ENCODE assay signal across 7 cellular contexts in genomic region chr11:65432686-65433582, GRCh38. TPM values are rescaled to one million over a fixed set of nuclear protein-coding genes. Genes with fewer than 3 reads are reported as not detected.
DNase-seq lines count a peak whose midpoint lies in the region; ATAC-seq, FAIRE-seq and TF ChIP-seq lines count a peak whose summit lies in the region.

No MANE protein-coding gene starts in this region.

- ATAC-seq in lower lobe of right lung (no peak), HG03135 (IDR thresholded peaks at IDR 0.05; ENCODE audit: unreplicated experiment) (no peak)

- peaks cover 80% of the 10 kb centered on the region for H3K4me1 Mint-ChIP-seq in activated T-helper 2 cell treated with anti-CD3 and anti-CD28 coated beads, Interferon-gamma antibody, Interleukin-2, Interleukin-4, amounts not matched to agents 10 μg/mL and 5 μg/mL and 100 μg/mL, durations not matched to agents 14 hours and 24 hours and 36 hours (ENCODE audit: low read depth)

- peaks cover 72% of the 10 kb centered on the region for H3K36me3 Mint-ChIP-seq in activated T-helper 2 cell treated with anti-CD3 and anti-CD28 coated beads, Interferon-gamma antibody, Interleukin-2, Interleukin-4, amounts not matched to agents 10 μg/mL and 5 μg/mL and 100 μg/mL, durations not matched to agents 14 hours and 24 hours and 36 hours (ENCODE audit: low read depth)

- no peaks in the 10 kb centered on the region for H3K27me3 Mint-ChIP-seq in activated T-helper 2 cell treated with anti-CD3 and anti-CD28 coated beads, Interferon-gamma antibody, Interleukin-2, Interleukin-4, amounts not matched to agents 10 μg/mL and 5 μg/mL and 100 μg/mL, durations not matched to agents 14 hours and 24 hours and 36 hours (ENCODE audit: low read depth)

- H3K27ac ChIP-seq in lower lobe of right lung, result no peak overlapping the region

- H3K9me3 ChIP-seq in lower lobe of right lung, result no peaks in the 10 kb centered on the region

- H3K27ac Mint-ChIP-seq in activated T-helper 2 cell treated with anti-CD3 and anti-CD28 coated beads, Interferon-gamma antibody, Interleukin-2, Interleukin-4, amounts not matched to agents 10 μg/mL and 5 μg/mL and 100 μg/mL, durations not matched to agents 14 hours and 24 hours and 36 hours, result peak overlapping the region; percentile 57

- TF ChIP-seq CTCF in LNCaP clone FGC (IDR thresholded peaks at IDR 0.05; ENCODE audit: control insufficient read depth, extremely low read depth, insufficient read depth) (peak; percentile 42), lower lobe of right lung (IDR thresholded peaks at IDR 0.05) (peak; percentile 31)

- peaks cover 98% of the 10 kb centered on the region for H3K4me1 ChIP-seq in lower lobe of right lung

- H3K4me3 Mint-ChIP-seq in activated T-helper 2 cell treated with anti-CD3 and anti-CD28 coated beads, Interferon-gamma antibody, Interleukin-2, Interleukin-4, amounts not matched to agents 10 μg/mL and 5 μg/mL and 100 μg/mL, durations not matched to agents 14 hours and 24 hours and 36 hours (ENCODE audit: low read depth), result no peak overlapping the region

- no peaks in the 10 kb centered on the region for H3K9me3 Mint-ChIP-seq in activated T-helper 2 cell treated with anti-CD3 and anti-CD28 coated beads, Interferon-gamma antibody, Interleukin-2, Interleukin-4, amounts not matched to agents 10 μg/mL and 5 μg/mL and 100 μg/mL, durations not matched to agents 14 hours and 24 hours and 36 hours

- no peak overlapping the region for H3K4me3 ChIP-seq in LNCaP clone FGC (ENCODE audit: low read depth, low read length)
- H3K4me3 ChIP-seq in lower lobe of right lung, result peak overlapping the region; percentile 91

- intact Hi-C loops in activated T-helper 2 cell treated with anti-CD3 and anti-CD28 coated beads, Interferon-gamma antibody, Interleukin-2, Interleukin-4, amounts not matched to agents 10 μg/mL and 5 μg/mL and 100 μg/mL, durations not matched to agents 14 hours and 24 hours and 36 hours (cut with micrococcal nuclease), result loop anchor here (1.0 to 2.0 kb wide), 2 partner anchors 17 to 66 kb away; no protein-coding TSS in a partner anchor
- intact Hi-C loops in lower lobe of right lung (cut with DNase I), result no loop called here

- peaks cover 68% of the 10 kb centered on the region for H3K36me3 ChIP-seq in lower lobe of right lung

- no peak for FAIRE-seq in urothelium cell line (lab: Jason Lieb, UNC)

- DNase-seq in ELR (ENCODE audit: low read depth) (peak; percentile 64), LNCaP clone FGC (ENCODE audit: low read depth) (no peak), lower lobe of right lung (no peak), urothelium cell line (ENCODE audit: low spot score) (no peak), NK-92 (lab: John Stamatoyannopoulos, UW; ENCODE audit: unreplicated experiment) (no peak)
- no peak for DNase-seq in activated T-helper 2 cell treated with anti-CD3 and anti-CD28 coated beads, Interferon-gamma antibody, Interleukin-2, Interleukin-4, amounts not matched to agents 10 μg/mL and 5 μg/mL and 100 μg/mL, durations not matched to agents 14 hours and 24 hours and 36 hours (ENCODE audit: low spot score)

- no peaks in the 10 kb centered on the region for H3K27me3 ChIP-seq in lower lobe of right lung (ENCODE audit: low read depth)

RNA-seq across cellular contexts. Expression of gene NEAT1, which starts 10.3 kb away (rescaled TPM):
- total RNA-seq in activated T-helper 2 cell treated with anti-CD3 and anti-CD28 coated beads, Interferon-gamma antibody, Interleukin-2, Interleukin-4, amounts not matched to agents 10 μg/mL and 5 μg/mL and 100 μg/mL, durations not matched to agents 14 hours and 24 hours and 36 hours, result 422 and 430 TPM in 2 replicates
- 980 TPM for total RNA-seq in lower lobe of right lung

RNA-seq across cellular contexts. Expression of gene FRMD8, which starts 46.5 kb away (rescaled TPM):
- total RNA-seq in activated T-helper 2 cell treated with anti-CD3 and anti-CD28 coated beads, Interferon-gamma antibody, Interleukin-2, Interleukin-4, amounts not matched to agents 10 μg/mL and 5 μg/mL and 100 μg/mL, durations not matched to agents 14 hours and 24 hours and 36 hours, result 39.7 and 39.8 TPM in 2 replicates
- 22.6 TPM for total RNA-seq in lower lobe of right lung

RNA-seq across cellular contexts. Expression of gene SLC25A45, which starts 50.5 kb away (rescaled TPM):
- 14.6 and 16.3 TPM in 2 replicates for total RNA-seq in activated T-helper 2 cell treated with anti-CD3 and anti-CD28 coated beads, Interferon-gamma antibody, Interleukin-2, Interleukin-4, amounts not matched to agents 10 μg/mL and 5 μg/mL and 100 μg/mL, durations not matched to agents 14 hours and 24 hours and 36 hours
- total RNA-seq in lower lobe of right lung, result 13.0 TPM
